ENCODE assay signal across 13 cellular contexts in genomic region chr5:65126192-65126591, GRCh38.
DNase-seq lines count a peak whose midpoint lies in the region; ATAC-seq lines count a peak whose summit lies in the region.
"Had no signal": no experiment of that assay in that cellular context is flagged by ENCODE, and none has a peak within 500 bp of the region (broad histone marks: within the 10 kb centered on the region; RNA-seq: fewer than 3 reads in every experiment).

No MANE protein-coding gene starts in this region.

- no peaks in the 10 kb centered on the region for H3K9me3 ChIP-seq in adipocyte (ENCODE audit: control insufficient read depth, low read length)

- peak; percentile 41 to 69 for ATAC-seq in left cardiac atrium
- ATAC-seq: activated CD8-positive, alpha-beta T cell treated with anti-CD3 and anti-CD28 coated beads for 36 hours; naive thymus-derived CD4-positive, alpha-beta T cell had no signal

- H3K4me3 ChIP-seq in adipocyte (ENCODE audit: low read length), result no peak overlapping the region

- no peak overlapping the region for H3K9ac ChIP-seq in adipocyte (ENCODE audit: low read length)

- H3K36me3 ChIP-seq in adipocyte (ENCODE audit: control insufficient read depth, insufficient read depth, low read length, severe bottlenecking), result no peaks in the 10 kb centered on the region

- peaks cover 7% of the 10 kb centered on the region for H3K4me1 ChIP-seq in adipocyte (ENCODE audit: control insufficient read depth, insufficient read depth, low read length)

- H3K27me3 ChIP-seq in adipocyte (replicated peaks; ENCODE audit: control insufficient read depth, insufficient read depth, low read length), result no peaks in the 10 kb centered on the region

- intact Hi-C loops in left cardiac atrium (cut with DNase I), result no loop called here

- DNase-seq in NCI-H2107 treated with DMSO at 0.1 percent for 48 hours (lab: John Stamatoyannopoulos, UW; ENCODE audit: unreplicated experiment), result peak; percentile 15
- DNase-seq in NCI-H2107 (lab: John Stamatoyannopoulos, UW), result no peak
- DNase-seq in adipocyte (ENCODE audit: low read depth), result peak; percentile 37
- peak; percentile 40 for DNase-seq in left cardiac atrium
- peak; percentile 72 for DNase-seq in superior temporal gyrus (ENCODE audit: extremely low spot score)
- no peak for DNase-seq in NCI-H524 treated with DMSO at 0.1 percent for 48 hours (lab: John Stamatoyannopoulos, UW)
- no peak for DNase-seq in effector CD4-positive, alpha-beta T cell
- no peak for DNase-seq in NCI-H1930 (lab: John Stamatoyannopoulos, UW)
- DNase-seq: activated CD8-positive, alpha-beta T cell treated with anti-CD3 and anti-CD28 coated beads for 36 hours; EL; naive thymus-derived CD4-positive, alpha-beta T cell; NCI-H524; stimulated activated CD4-positive, alpha-beta T cell treated with anti-CD3 and anti-CD28 coated beads, Interleukin-15, amount 100 ng/mL, for 24 hours had no signal

Comparison
In these comparisons a context has a peak if more than half of its experiments do, and no peak if none do; other contexts are left out.
1. DNase-seq: peak in NCI-H2107 treated with DMSO at 0.1 percent for 48 hours (single experiment), adipocyte (single experiment), left cardiac atrium (single experiment) and superior temporal gyrus (single experiment); none in NCI-H2107 (single experiment), NCI-H524 treated with DMSO at 0.1 percent for 48 hours (single experiment), effector CD4-positive, alpha-beta T cell (single experiment) and NCI-H1930 (0 of 2).